ENCODE assay signal across 8 cellular contexts in the genomic region with DNA sequence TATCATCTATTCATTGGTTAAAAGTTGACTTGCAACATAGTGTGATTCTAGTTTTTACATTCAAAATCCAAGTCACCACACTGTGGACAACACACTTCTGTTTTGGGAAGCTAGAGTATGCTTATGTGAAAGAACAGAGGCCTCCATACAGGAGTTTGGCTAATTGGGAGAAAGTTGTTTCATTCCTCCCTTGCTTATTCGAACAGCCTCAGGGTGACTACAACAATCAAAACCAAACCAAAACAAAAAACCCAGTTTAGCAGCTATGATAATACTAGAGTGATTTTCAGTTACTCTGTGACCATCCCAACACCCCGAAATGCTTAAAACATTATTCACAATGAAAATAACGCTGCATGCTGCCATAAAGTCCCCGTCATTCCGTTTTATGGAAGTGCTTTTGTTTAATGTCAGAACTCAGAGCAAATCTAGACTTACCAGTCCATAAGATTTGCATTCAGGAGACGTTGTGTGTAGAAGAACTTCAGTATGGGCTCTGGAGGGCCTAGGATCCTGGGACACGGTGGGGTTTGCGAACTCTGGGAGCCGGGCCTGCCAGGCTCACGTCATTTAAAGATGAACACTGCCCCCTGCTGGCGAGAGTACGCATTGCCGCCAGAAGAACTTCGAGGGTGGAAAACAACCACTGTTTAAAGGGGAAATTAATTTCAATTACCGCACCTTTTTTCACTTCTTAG.
A peak's percentile ranks its signal among the peaks of the same experiment; 100 is the strongest.
DNase-seq lines count a peak whose midpoint lies in the region; ATAC-seq and TF ChIP-seq lines count a peak whose summit lies in the region.

No MANE protein-coding gene starts in this region.

- H3K36me3 ChIP-seq in body of pancreas (replicated peaks in 1 of 2; ENCODE audit: insufficient read depth in 1 of 2, low read depth in 2 of 2): no peaks in the 10 kb centered on the region

- TF ChIP-seq CTCF in body of pancreas (IDR thresholded peaks at IDR 0.05): peak; percentile 68 to 98 (median 77)

- no peak overlapping the region for H3K27ac ChIP-seq in body of pancreas

- no peak for TF ChIP-seq POLR2A in body of pancreas (IDR thresholded peaks at IDR 0.05)

- no peaks in the 10 kb centered on the region for H3K9me3 ChIP-seq in body of pancreas

- H3K27me3 ChIP-seq in body of pancreas: no peaks in the 10 kb centered on the region

- ATAC-seq in body of pancreas (peak; percentile 52), HG03460 (IDR thresholded peaks at IDR 0.05; ENCODE audit: unreplicated experiment) (no peak)

- DNase-seq in AML-193 (lab: John Stamatoyannopoulos, UW) (peak; percentile 48 to 51), GM19238 (ENCODE audit: insufficient read length, low spot score) (peak; percentile 16), LoVo (ENCODE audit: low spot score) (peak; percentile 74), T1000 (lab: John Stamatoyannopoulos, UW) (peak; percentile 56), body of pancreas (peak; percentile 60 to 76 (median 68)), iPS-NIHi11 (ENCODE audit: low spot score) (peak; percentile 76)
- DNase-seq in stimulated activated CD4-positive, alpha-beta T cell treated with anti-CD3 and anti-CD28 coated beads, Interleukin-12 subunit alpha, Interleukin-12 subunit beta, amount 100 ng/mL, for 4 hours: peak; percentile 57

- 29 to 30% methylated on average over 15 of the region's 15 CpGs for WGBS in body of pancreas, 2 donors

- peaks cover 14% of the 10 kb centered on the region for H3K4me1 ChIP-seq in body of pancreas

- intact Hi-C loops in body of pancreas (cut with DNase I): no loop called here

- H3K4me3 ChIP-seq in body of pancreas: no peak overlapping the region

Comparison
In these comparisons a context has a peak if more than half of its experiments do, and no peak if none do; other contexts are left out.
1. DNase-seq: peak in every context shown above with its lines; median percentile 76 in iPS-NIHi11; 74 in LoVo; 68 in body of pancreas; 57 in stimulated activated CD4-positive, alpha-beta T cell treated with anti-CD3 and anti-CD28 coated beads, Interleukin-12 subunit alpha, Interleukin-12 subunit beta, amount 100 ng/mL, for 4 hours; 56 in T1000; 50 in AML-193; 16 in GM19238.